ENCODE assay signal across 11 cellular contexts in the genomic region with DNA sequence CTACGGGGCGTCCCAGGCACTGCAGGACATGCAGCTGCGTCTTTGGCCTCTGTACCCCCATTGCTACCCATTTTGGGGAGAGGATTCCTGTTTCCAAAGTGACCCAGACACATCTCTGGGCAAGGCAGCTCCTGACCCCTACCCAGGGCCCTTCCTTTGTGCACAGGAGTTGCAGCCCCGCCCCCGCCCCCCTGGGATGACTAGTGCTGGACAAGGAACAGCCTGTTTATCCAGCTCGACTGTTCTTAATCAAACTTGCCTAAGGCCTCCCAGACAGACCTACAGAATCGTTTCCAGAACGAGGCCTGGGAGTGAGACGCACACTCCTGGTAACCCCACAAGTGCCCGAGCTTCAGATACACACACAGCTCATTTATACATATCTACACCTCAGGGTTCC. TPM values are rescaled to one million over a fixed set of nuclear protein-coding genes. Genes with fewer than 3 reads are reported as not detected.
DNase-seq lines count a peak whose midpoint lies in the region; ATAC-seq and TF ChIP-seq lines count a peak whose summit lies in the region.
"Had no signal": no experiment of that assay in that cellular context is flagged by ENCODE, and none has a peak within 500 bp of the region (broad histone marks: within the 10 kb centered on the region; RNA-seq: fewer than 3 reads in every experiment).

No MANE protein-coding gene starts in this region.

- H3K27ac Mint-ChIP-seq in CD4-positive, alpha-beta T cell, result no peak overlapping the region
- peak overlapping the region; percentile 52 for H3K27ac Mint-ChIP-seq in nephron progenitor cell

- intact Hi-C loops in CD4-positive, alpha-beta T cell (cut with DNase I, micrococcal nuclease), result loop anchor here (2.0 to 5.0 kb wide), 2 partner anchors 25 to 178 kb away; a partner anchor contains a TSS
- intact Hi-C loops in ascending aorta (cut with DNase I), result loop anchor here (5.0 kb wide), 2 partner anchors 38 to 243 kb away; a partner anchor contains a TSS

- peaks cover 24% of the 10 kb centered on the region for H3K4me1 ChIP-seq in Karpas-422 (ENCODE audit: low read length)
- H3K4me1 ChIP-seq in ascending aorta, result peaks cover 16 to 18% of the 10 kb centered on the region in 2 donors

- POLR2A ChIA-PET in CD4-positive, alpha-beta T cell (lab: Charles Lee), result no interaction called here
- POLR2A ChIA-PET in HEK293T (lab: Yijun Ruan, JAX), result no interaction called here

- H3K36me3 ChIP-seq in Karpas-422 (ENCODE audit: insufficient read depth, low read length) (peaks cover 23% of the 10 kb centered on the region), ascending aorta (peaks cover 44 to 48% of the 10 kb centered on the region in 2 donors)

- no peak for ATAC-seq in CD4-positive, alpha-beta T cell (ENCODE audit: poor library complexity)
- ATAC-seq in HG02938 (IDR thresholded peaks at IDR 0.05; ENCODE audit: unreplicated experiment), result no peak

- DNase-seq in CD4-positive, alpha-beta T cell, result no peak
- DNase-seq in Karpas-422 (no peak), dedifferentiated amniotic fluid mesenchymal stem cell (ENCODE audit: extremely low spot score) (peak; percentile 28), nephron progenitor cell (no peak), HEK293T (ENCODE audit: extremely low spot score) (no peak), ascending aorta (ENCODE audit: low spot score in 2 of 2) (no peak)
- DNase-seq in stimulated activated CD4-positive, alpha-beta T cell treated with anti-CD3 and anti-CD28 coated beads, Interleukin-12 subunit alpha, Interleukin-12 subunit beta, amount 100 ng/mL, for 4 hours, result no peak
- DNase-seq: head of caudate nucleus, T-helper 9 cell had no signal

- H3K9me3 ChIP-seq in CD4-positive, alpha-beta T cell (ENCODE audit: control insufficient read depth, low read length), result no peaks in the 10 kb centered on the region
- no peaks in the 10 kb centered on the region for H3K9me3 ChIP-seq in Karpas-422 (ENCODE audit: low read length)
- no peaks in the 10 kb centered on the region for H3K9me3 ChIP-seq in ascending aorta

- no peak overlapping the region for H3K27ac ChIP-seq in CD4-positive, alpha-beta T cell (ENCODE audit: low read depth, low read length)
- H3K27ac ChIP-seq in Karpas-422 (ENCODE audit: low read length), result no peak overlapping the region
- no peak overlapping the region for H3K27ac ChIP-seq in ascending aorta

- H3K27me3 ChIP-seq in CD4-positive, alpha-beta T cell (ENCODE audit: control insufficient read depth, insufficient read depth, low read length), result no peaks in the 10 kb centered on the region
- H3K27me3 ChIP-seq in Karpas-422 (ENCODE audit: low read length) (no peaks in the 10 kb centered on the region), ascending aorta (no peaks in the 10 kb centered on the region)

- no peak overlapping the region for H2AFZ ChIP-seq in Karpas-422 (ENCODE audit: low read length)

- H3K9ac ChIP-seq in Karpas-422 (ENCODE audit: low read length), result no peak overlapping the region

- H3K9me3 Mint-ChIP-seq in CD4-positive, alpha-beta T cell, result no peaks in the 10 kb centered on the region
- no peaks in the 10 kb centered on the region for H3K9me3 Mint-ChIP-seq in nephron progenitor cell

- H3K27me3 Mint-ChIP-seq in CD4-positive, alpha-beta T cell, result peaks cover 7% of the 10 kb centered on the region
- peaks cover 8% of the 10 kb centered on the region for H3K27me3 Mint-ChIP-seq in nephron progenitor cell (ENCODE audit: low read depth, poor library complexity)

- CTCF ChIA-PET in CD4-positive, alpha-beta T cell (lab: Charles Lee), result no interaction called here
- CTCF ChIA-PET in HEK293T (lab: Yijun Ruan, JAX), result no interaction called here

- peaks cover 13% of the 10 kb centered on the region for H3K79me2 ChIP-seq in Karpas-422 (ENCODE audit: low read length)

- H3K4me1 Mint-ChIP-seq in CD4-positive, alpha-beta T cell (ENCODE audit: low read depth), result peaks cover 24% of the 10 kb centered on the region
- H3K4me1 Mint-ChIP-seq in nephron progenitor cell, result peaks cover 35% of the 10 kb centered on the region

- no peaks in the 10 kb centered on the region for H3K9me2 ChIP-seq in Karpas-422 (replicated peaks; ENCODE audit: insufficient read depth, low read length)

- TF ChIP-seq CTCF in CD4-positive, alpha-beta T cell (IDR thresholded peaks at IDR 0.05), result no peak
- TF ChIP-seq CTCF in nephron progenitor cell (IDR thresholded peaks at IDR 0.05) (no peak), ascending aorta (IDR thresholded peaks at IDR 0.05) (no peak)

- peaks cover 54% of the 10 kb centered on the region for H3K36me3 Mint-ChIP-seq in CD4-positive, alpha-beta T cell (ENCODE audit: low read depth)
- peaks cover 34% of the 10 kb centered on the region for H3K36me3 Mint-ChIP-seq in nephron progenitor cell (ENCODE audit: low read depth)

- H4K20me1 ChIP-seq in Karpas-422 (ENCODE audit: insufficient read depth, low read depth, low read length), result peaks cover 37% of the 10 kb centered on the region

- peak overlapping the region; percentile 42 for H3K4me3 Mint-ChIP-seq in CD4-positive, alpha-beta T cell
- H3K4me3 Mint-ChIP-seq in nephron progenitor cell, result peak overlapping the region; percentile 98

- H3K4me3 ChIP-seq in Karpas-422 (ENCODE audit: low read length), result no peak overlapping the region
- H3K4me3 ChIP-seq in ascending aorta, result peak overlapping the region in 1 of 2 donors; percentile 81

- peak overlapping the region; percentile 89 for H3K4me2 ChIP-seq in Karpas-422 (ENCODE audit: low read depth, low read length, poor library complexity, severe bottlenecking)

TF ChIP-seq in HEK293T, 16 proteins besides CTCF, POLR2A, EP300 and RAD21:
- TF ChIP-seq LEF1 (IDR thresholded peaks at IDR 0.05; ENCODE audit: borderline replicate concordance), result no peak
- no peak for TF ChIP-seq ARNT (IDR thresholded peaks at IDR 0.05)
- no peak for TF ChIP-seq NFRKB (IDR thresholded peaks at IDR 0.05)
- TF ChIP-seq L3MBTL2 (conservative IDR thresholded peaks at IDR 0.05), result no peak
- no peak for TF ChIP-seq CTBP1 (IDR thresholded peaks at IDR 0.05; ENCODE audit: borderline replicate concordance)
- no peak for TF ChIP-seq FOXA1 (IDR thresholded peaks at IDR 0.05)

RNA-seq across cellular contexts. Expression of a gene that starts 13.2 kb away (rescaled TPM):
- under 1 TPM in 1 of 2 experiments, not detected in 1; 0.11 TPM for total RNA-seq in CD4-positive, alpha-beta T cell
- not detected in 2 replicates for total RNA-seq in Karpas-422 (2014; rRNA removed; shearing (Covaris generic); ENCODE audit: low replicate concordance)
- total RNA-seq in ascending aorta, result 86.2 TPM
- total RNA-seq: HT-29 had no signal

RNA-seq across cellular contexts. Expression of a gene that starts 17.1 kb away (rescaled TPM):
- not detected for total RNA-seq in CD4-positive, alpha-beta T cell
- total RNA-seq in Karpas-422 (2014; rRNA removed; shearing (Covaris generic); ENCODE audit: low replicate concordance), result not detected in 2 replicates
- 28.5 TPM for total RNA-seq in ascending aorta
- total RNA-seq: HT-29 had no signal

RNA-seq across cellular contexts. Expression of a gene that starts 22.7 kb away (rescaled TPM):
- not detected for total RNA-seq in CD4-positive, alpha-beta T cell
- total RNA-seq in Karpas-422 (2014; rRNA removed; shearing (Covaris generic); ENCODE audit: low replicate concordance), result not detected in 2 replicates
- total RNA-seq in ascending aorta, result 130 TPM
- total RNA-seq: HT-29 had no signal

RNA-seq across cellular contexts. Expression of a gene that starts 32.4 kb away (rescaled TPM):
- total RNA-seq in CD4-positive, alpha-beta T cell, result not detected
- not detected in 2 replicates for total RNA-seq in Karpas-422 (2014; rRNA removed; shearing (Covaris generic); ENCODE audit: low replicate concordance)
- total RNA-seq in ascending aorta, result not detected
- total RNA-seq: HT-29 had no signal

RNA-seq across cellular contexts. Expression of a gene that starts 38.4 kb away (rescaled TPM):
- total RNA-seq in CD4-positive, alpha-beta T cell, result 1 to 10 TPM; 3.6 to 4.0 TPM
- 12.3 and 38.5 TPM in 2 replicates for total RNA-seq in Karpas-422 (2014; rRNA removed; shearing (Covaris generic); ENCODE audit: low replicate concordance)
- total RNA-seq in ascending aorta, result 129 TPM

Comparison
In these comparisons a context has a peak if more than half of its experiments do, and no peak if none do; other contexts are left out.
1. RNA of a gene that starts 13.2 kb away (total RNA-seq): 86.2 TPM in ascending aorta (single experiment); 0.11 TPM in CD4-positive, alpha-beta T cell and not detected in Karpas-422; every median in the first group is over 10 times any median in the second.
2. RNA of a gene that starts 17.1 kb away (total RNA-seq): 28.5 TPM in ascending aorta (single experiment); not detected in CD4-positive, alpha-beta T cell and not detected in Karpas-422; every median in the first group is over 10 times any median in the second.
3. RNA of a gene that starts 22.7 kb away (total RNA-seq): 130 TPM in ascending aorta (single experiment); not detected in CD4-positive, alpha-beta T cell and not detected in Karpas-422; every median in the first group is over 100 times any median in the second.